ENCODE assay signal across 15 cellular contexts in the genomic region with DNA sequence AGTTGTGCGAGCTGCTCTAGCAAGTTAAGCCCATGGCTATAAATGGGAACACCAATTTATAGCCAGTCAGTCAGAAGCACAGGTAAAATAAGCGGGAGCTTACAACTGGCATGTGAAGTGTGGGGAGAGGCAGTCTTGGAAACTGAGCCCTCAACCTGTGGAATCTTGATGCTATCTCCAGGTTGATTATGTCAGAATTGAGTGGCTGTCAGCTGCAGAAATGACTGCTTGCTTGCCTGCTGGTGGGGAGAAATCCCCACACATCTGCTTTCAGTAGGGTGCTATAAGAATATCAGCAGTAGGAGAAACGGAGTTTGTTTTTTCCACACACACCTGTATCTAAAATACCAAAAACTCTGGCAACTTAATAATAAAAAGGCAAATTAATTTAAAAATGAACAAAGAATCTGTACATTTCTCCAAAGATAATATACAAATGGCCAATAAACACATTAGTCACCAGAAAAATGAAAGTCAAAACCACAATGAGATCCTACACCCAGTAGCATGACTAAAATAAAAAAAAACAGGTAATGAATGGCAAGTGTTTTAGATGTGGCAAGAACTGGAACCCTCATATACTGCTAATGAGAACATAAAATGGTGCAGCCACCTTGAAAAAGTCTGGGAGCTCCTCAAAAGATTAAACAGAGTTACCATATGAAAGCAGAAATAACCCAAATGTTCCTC. TPM values are rescaled to one million over a fixed set of nuclear protein-coding genes. Genes with fewer than 3 reads are reported as not detected.
DNase-seq lines count a peak whose midpoint lies in the region; ATAC-seq, FAIRE-seq and TF ChIP-seq lines count a peak whose summit lies in the region.
"Had no signal": no experiment of that assay in that cellular context is flagged by ENCODE, and none has a peak within 500 bp of the region (broad histone marks: within the 10 kb centered on the region; RNA-seq: fewer than 3 reads in every experiment).

No MANE protein-coding gene starts in this region.

- H3K79me1 ChIP-seq in neuronal stem cell (ENCODE audit: low read depth, low read length) = no peaks in the 10 kb centered on the region

- H3K4ac ChIP-seq in neuronal stem cell (ENCODE audit: low read length) = no peak overlapping the region

- H2AK5ac ChIP-seq in neuronal stem cell (ENCODE audit: low read depth, low read length) = no peak overlapping the region

- no peaks in the 10 kb centered on the region for H3K9me3 Mint-ChIP-seq in activated CD4-positive, alpha-beta T cell treated with anti-CD3 and anti-CD28 coated beads, Interleukin-2, amount 10 ng/mL, durations not matched to agents 7 days and 5 days

- no peak for ATAC-seq in K562
- no peak for ATAC-seq in HG02938 (IDR thresholded peaks at IDR 0.05; ENCODE audit: unreplicated experiment)
- ATAC-seq: upper lobe of right lung had no signal

- H2AFZ ChIP-seq in K562 (ENCODE audit: low read depth, low read length) = no peak overlapping the region
- no peak overlapping the region for H2AFZ ChIP-seq in neuronal stem cell (ENCODE audit: low read length)

- H3K36me3 Mint-ChIP-seq in activated CD4-positive, alpha-beta T cell treated with anti-CD3 and anti-CD28 coated beads, Interleukin-2, amount 10 ng/mL, durations not matched to agents 7 days and 5 days (ENCODE audit: low read depth) = peaks cover 2% of the 10 kb centered on the region

- TF ChIP-seq CTCF in K562 (IDR thresholded peaks at IDR 0.05 in 2 of 3, conservative IDR thresholded peaks at IDR 0.05 in 1 of 3; ENCODE audit: insufficient read depth in 2 of 3, low read depth in 1 of 3, low read length in 3 of 3) = no peak

- no peak overlapping the region for H3K23ac ChIP-seq in neuronal stem cell (ENCODE audit: low read depth, low read length, poor library complexity)

- intact Hi-C loops in K562 (cut with micrococcal nuclease) = no loop called here

- no peaks in the 10 kb centered on the region for H3K9me1 ChIP-seq in K562 (ENCODE audit: control insufficient read depth, insufficient read depth, low read length)

- H3K4me3 Mint-ChIP-seq in activated CD4-positive, alpha-beta T cell treated with anti-CD3 and anti-CD28 coated beads, Interleukin-2, amount 10 ng/mL, durations not matched to agents 7 days and 5 days = no peak overlapping the region

- H3K9me3 ChIP-seq in K562 (replicated peaks; ENCODE audit: control insufficient read depth, insufficient read depth, low read depth, low read length) (no peaks in the 10 kb centered on the region), neuronal stem cell (replicated peaks in 1 of 2; ENCODE audit: control insufficient read depth in 2 of 2, insufficient read depth in 1 of 2, low read depth in 1 of 2, low read length in 2 of 2) (no peaks in the 10 kb centered on the region)
- H3K9me3 ChIP-seq: ovary, upper lobe of right lung had no signal

- CTCF ChIA-PET in activated CD4-positive, alpha-beta T cell treated with anti-CD3 and anti-CD28 coated beads, Interleukin-2, amount 10 ng/mL, durations not matched to agents 7 days and 5 days (lab: Charles Lee) = no interaction called here
- CTCF ChIA-PET in K562 (lab: Yijun Ruan, JAX; ENCODE audit: low intra/inter-chr PET ratio) = no interaction called here

- no peak for TF ChIP-seq POLR2A in K562 (conservative IDR thresholded peaks at IDR 0.05)

- no peaks in the 10 kb centered on the region for H3K27me3 Mint-ChIP-seq in activated CD4-positive, alpha-beta T cell treated with anti-CD3 and anti-CD28 coated beads, Interleukin-2, amount 10 ng/mL, durations not matched to agents 7 days and 5 days

- H3K27me3 ChIP-seq in K562 (ENCODE audit: control insufficient read depth in 2 of 2, insufficient read depth in 2 of 2, low read length in 2 of 2) (no peaks in the 10 kb centered on the region), neuronal stem cell (ENCODE audit: control insufficient read depth in 3 of 3, insufficient read depth in 3 of 3, low read depth in 1 of 3, low read length in 3 of 3) (no peaks in the 10 kb centered on the region)
- H3K27me3 ChIP-seq: ovary, upper lobe of right lung had no signal

- H3K18ac ChIP-seq in neuronal stem cell (ENCODE audit: low read length) = peak overlapping the region; percentile 11

- H4K20me1 ChIP-seq in K562 (replicated peaks; ENCODE audit: control insufficient read depth, insufficient read depth, low read length) = peaks cover 10% of the 10 kb centered on the region; the same call in 1 of the 2 replicates

- H4K8ac ChIP-seq in neuronal stem cell (ENCODE audit: low read depth, low read length) = no peak overlapping the region

- no peak for FAIRE-seq in K562 (lab: Jason Lieb, UNC)

- H3K4me3 ChIP-seq in K562 = no peak overlapping the region
- no peak overlapping the region for H3K4me3 ChIP-seq in neuronal stem cell (ENCODE audit: low read length in 2 of 2)
- H3K4me3 ChIP-seq: lung, ovary, upper lobe of right lung had no signal

- H2BK15ac ChIP-seq in neuronal stem cell (ENCODE audit: low read length) = no peak overlapping the region

- no peak overlapping the region for H2BK5ac ChIP-seq in neuronal stem cell (ENCODE audit: low read length)

- WGBS in K562 (ENCODE audit: insufficient coverage, low coverage, missing lambda C conversion rate) = 81% methylated on average over 3 of the region's 3 CpGs
- WGBS in neuronal stem cell (ENCODE audit: extremely low coverage in 2 of 2, insufficient read length in 2 of 2, insufficient replicate concordance in 1 of 2), 2 donors = no CpG with 5 or more reads among the region's 3 CpGs

- TSS peak; percentile 19 for BruUV-seq in K562 (replicated peaks; lab: Mats Ljungman, UMichigan)

- H3K4me2 ChIP-seq in K562 (ENCODE audit: insufficient read depth, low read length) (no peak overlapping the region), neuronal stem cell (ENCODE audit: insufficient read depth, low read length, poor library complexity, severe bottlenecking) (no peak overlapping the region)

- no peak overlapping the region for H3K27ac ChIP-seq in K562 (ENCODE audit: extremely low read depth, low read depth, low read length)
- peak overlapping the region; percentile 61 for H3K27ac ChIP-seq in neuronal stem cell (replicated peaks; ENCODE audit: low read length)
- H3K27ac ChIP-seq: epithelial cell of prostate, ovary, upper lobe of right lung had no signal

- peak overlapping the region; percentile 9 for H3K27ac Mint-ChIP-seq in activated CD4-positive, alpha-beta T cell treated with anti-CD3 and anti-CD28 coated beads, Interleukin-2, amount 10 ng/mL, durations not matched to agents 7 days and 5 days

- H3K4me1 ChIP-seq in K562 (replicated peaks in 1 of 2; ENCODE audit: control insufficient read depth in 2 of 2, insufficient read depth in 2 of 2, low read length in 2 of 2) (peaks cover 0 to 5% of the 10 kb centered on the region in 2 experiments; a peak in 2 of 5 replicates), neuronal stem cell (ENCODE audit: control insufficient read depth in 2 of 2, insufficient read depth in 1 of 2, low read depth in 1 of 2, low read length in 2 of 2) (peaks cover 10 to 15% of the 10 kb centered on the region in 2 donors)

- DNase-seq in activated CD4-positive, alpha-beta T cell treated with anti-CD3 and anti-CD28 coated beads, Interleukin-2, amount 10 ng/mL, durations not matched to agents 7 days and 5 days = no peak
- no peak for DNase-seq in activated CD4-positive, alpha-beta T cell treated with anti-CD3 and anti-CD28 coated beads for 4 hours
- peak; percentile 49 for DNase-seq in HCEC 1CT
- DNase-seq in K562 (ENCODE audit: extremely low read depth in 1 of 4, low spot score in 3 of 4) = no peak
- no peak for DNase-seq in neuronal stem cell (ENCODE audit: low spot score)
- DNase-seq in OCI-M1 (lab: John Stamatoyannopoulos, UW) = no peak
- no peak for DNase-seq in activated gamma-delta T cell treated with Interleukin-2 at 50 U/mL for 16 hours
- DNase-seq: Karpas-422; NCI-H2081 treated with DMSO at 0.1 percent for 48 hours; ovary; stimulated activated CD4-positive, alpha-beta T cell treated with anti-CD3 and anti-CD28 coated beads, Interleukin-15, amount 100 ng/mL, for 24 hours; upper lobe of right lung had no signal

- H2BK12ac ChIP-seq in neuronal stem cell (ENCODE audit: low read length) = no peak overlapping the region

- no peak for TF ChIP-seq EP300 in K562 (IDR thresholded peaks at IDR 0.05; ENCODE audit: low read length)

- H4K91ac ChIP-seq in neuronal stem cell (ENCODE audit: low read depth, low read length, poor library complexity) = no peak overlapping the region

- no peak for TF ChIP-seq RAD21 in K562 (CRISPR knock-in tag; conservative IDR thresholded peaks at IDR 0.05 in 1 of 2, IDR thresholded peaks at IDR 0.05 in 1 of 2)

- H2BK120ac ChIP-seq in neuronal stem cell (ENCODE audit: low read depth, low read length) = no peak overlapping the region

- H3K9ac ChIP-seq in K562 (ENCODE audit: insufficient read depth in 1 of 2, low read depth in 2 of 2, low read length in 2 of 2) (peak overlapping the region in 1 of 2 experiments; percentile 23; a peak in 1 of 4 replicates), neuronal stem cell (ENCODE audit: low read depth, low read length, poor library complexity) (no peak overlapping the region)

- in situ Hi-C loops in K562 (cut with MboI) = no loop called here

- H3K79me2 ChIP-seq in K562 (ENCODE audit: control insufficient read depth, insufficient read depth, low read length) = peaks cover 41% of the 10 kb centered on the region

- H3K36me3 ChIP-seq in K562 (ENCODE audit: control insufficient read depth, insufficient read depth, low read length) = peaks cover 4% of the 10 kb centered on the region; the same call in 2 of the 3 replicates
- peaks cover 0 to 7% of the 10 kb centered on the region in 2 donors for H3K36me3 ChIP-seq in neuronal stem cell (replicated peaks in 1 of 2; ENCODE audit: control insufficient read depth in 2 of 2, insufficient read depth in 2 of 2, low read length in 2 of 2)
- H3K36me3 ChIP-seq: ovary, upper lobe of right lung had no signal

- POLR2A ChIA-PET in activated CD4-positive, alpha-beta T cell treated with anti-CD3 and anti-CD28 coated beads, Interleukin-2, amount 10 ng/mL, durations not matched to agents 7 days and 5 days (lab: Charles Lee) = interaction anchor here (0.6 kb wide), 1 partner anchor 63 kb away, joined by 3 read pairs; no protein-coding TSS in a partner anchor
- POLR2A ChIA-PET in K562 (lab: Yijun Ruan, JAX) = interaction anchor here (0.6 to 2.0 kb wide), 3 partner anchors 8 to 21 kb away, joined by 3 to 7 read pairs (median 4); no protein-coding TSS in a partner anchor

- H3K14ac ChIP-seq in neuronal stem cell (ENCODE audit: low read length) = no peak overlapping the region

- peaks cover 18% of the 10 kb centered on the region for H3K4me1 Mint-ChIP-seq in activated CD4-positive, alpha-beta T cell treated with anti-CD3 and anti-CD28 coated beads, Interleukin-2, amount 10 ng/mL, durations not matched to agents 7 days and 5 days

RNA-seq across cellular contexts. Expression of gene MAP4, which starts 26.0 kb away (rescaled TPM):
- 100 to 1,000 TPM; 106 to 110 TPM for total RNA-seq in activated CD4-positive, alpha-beta T cell treated with anti-CD3 and anti-CD28 coated beads, Interleukin-2, amount 10 ng/mL, durations not matched to agents 7 days and 5 days
- 226 and 367 TPM in 2 replicates for total RNA-seq in K562 (2011; cell fraction: chromatin; rRNA removed; ENCODE audit: low replicate concordance)
- 101 and 119 TPM in 2 replicates for total RNA-seq in K562 (2011; cell fraction: nucleolus; rRNA removed)
- 181 and 221 TPM in 2 replicates for total RNA-seq in K562 (2011; cell fraction: nucleoplasm; rRNA removed)
- total RNA-seq in K562 (2014; rRNA removed) (34.6 and 40.4 TPM in 2 replicates), K562 (2014; rRNA removed; fragmentation: Illumina TruSeq; extraction: Trizol) (36.8 and 43.5 TPM in 2 replicates), K562 (2015; rRNA removed; fragmentation: Illumina TruSeq; extraction: Trizol) (36.4 and 42.6 TPM in 2 replicates), K562 (2021) (127 and 141 TPM in 2 replicates)
- polyA plus RNA-seq in K562 (2011; rRNA removed) (37.5 and 84.6 TPM in 2 replicates), K562 (2014; fragmentation: Illumina TruSeq; extraction: Trizol) (101 and 107 TPM in 2 replicates), K562 (2014; fragmentation: Nextera tagmentation; extraction: Ambion mirVana) (10 to 100 TPM; 13.3 to 28.4 TPM), K562 (2014; rRNA removed) (47.5 and 60.3 TPM in 2 replicates)
- polyA plus RNA-seq in K562 (2011; cell fraction: cytosol; rRNA removed) = 30.2 and 30.6 TPM in 2 replicates
- 121 and 136 TPM in 2 replicates for polyA plus RNA-seq in K562 (2011; cell fraction: nucleus; rRNA removed)
- 98.2 and 126 TPM in 2 replicates for polyA plus RNA-seq in K562 (2012)
- 58.4 and 87.1 TPM in 2 replicates for polyA minus RNA-seq in K562 (2011; rRNA and poly(A)+ RNA removed)
- 71.3 and 73.1 TPM in 2 replicates for polyA minus RNA-seq in K562 (2011; cell fraction: cytosol; rRNA and poly(A)+ RNA removed)
- 34.2 and 56.4 TPM in 2 replicates for polyA minus RNA-seq in K562 (2011; cell fraction: nucleus; rRNA and poly(A)+ RNA removed)
- polyA plus RNA-seq in neuronal stem cell (2013, experiment 1 of 2) = 67.5 TPM
- 67.5 TPM for polyA plus RNA-seq in neuronal stem cell (2013, experiment 2 of 2)
